Comparison of ENCODE assay signal across 11 cellular contexts in the genomic region with DNA sequence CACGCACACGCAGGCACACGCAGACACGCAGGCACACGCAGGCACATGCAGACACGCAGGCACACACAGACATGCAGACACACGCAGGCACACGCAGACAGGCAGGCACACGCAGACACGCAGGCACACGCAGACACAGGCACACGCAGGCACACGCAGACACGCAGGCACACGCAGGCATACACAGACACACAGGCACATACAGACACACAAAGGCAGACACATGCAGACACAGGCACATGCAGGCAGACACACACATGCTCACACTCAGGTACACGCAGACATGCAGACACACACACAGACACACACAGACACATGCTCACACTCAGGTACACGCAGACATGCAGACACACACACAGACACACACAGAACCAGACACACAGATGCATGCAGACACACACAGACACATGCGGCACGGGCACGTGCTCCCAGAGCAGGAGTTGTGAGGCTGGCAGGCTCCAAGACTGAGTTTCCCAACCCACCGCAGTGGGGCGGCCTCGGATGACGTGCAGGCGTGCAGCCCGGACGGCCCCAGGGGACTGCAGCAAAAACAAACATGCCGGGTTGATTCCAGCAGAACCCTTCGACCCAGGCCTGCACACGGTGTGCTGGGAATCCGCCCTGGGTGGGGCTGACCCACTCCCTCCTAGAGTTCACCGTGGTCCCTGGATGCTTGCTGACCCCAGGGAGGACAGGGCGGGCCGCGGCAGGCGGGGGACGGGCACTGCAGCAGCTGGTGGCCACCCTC.
A peak's percentile ranks its signal among the peaks of the same experiment; 100 is the strongest.
DNase-seq lines count a peak whose midpoint lies in the region; ATAC-seq, FAIRE-seq and TF ChIP-seq lines count a peak whose summit lies in the region.
"Had no signal": no experiment of that assay in that cellular context is flagged by ENCODE, and none has a peak within 500 bp of the region (broad histone marks: within the 10 kb centered on the region; RNA-seq: fewer than 3 reads in every experiment).

No MANE protein-coding gene starts in this region.

- H3K36me3 ChIP-seq in skeletal muscle satellite cell (ENCODE audit: insufficient read depth, low read length): no peaks in the 10 kb centered on the region

- peak; percentile 41 to 61 for ATAC-seq in left cardiac atrium
- no peak for ATAC-seq in GM21529 (IDR thresholded peaks at IDR 0.05; ENCODE audit: unreplicated experiment)
- ATAC-seq in GM18519 (IDR thresholded peaks at IDR 0.05; ENCODE audit: low FRiP score, unreplicated experiment): no peak

- H3K4me3 ChIP-seq in skeletal muscle satellite cell (ENCODE audit: low read length): no peak overlapping the region

- no peak for TF ChIP-seq POLR2A in GM12892 (IDR thresholded peaks at IDR 0.05; ENCODE audit: low read depth, low read length)

- H3K4me1 ChIP-seq in skeletal muscle satellite cell (ENCODE audit: control insufficient read depth, insufficient read depth, low read length): peaks cover 43% of the 10 kb centered on the region

- H3K27me3 ChIP-seq in skeletal muscle satellite cell (ENCODE audit: control insufficient read depth, insufficient read depth, low read length): no peaks in the 10 kb centered on the region

- DNase-seq in Daoy (ENCODE audit: low read depth): peak; percentile 76
- DNase-seq in T1000 (lab: John Stamatoyannopoulos, UW): peak; percentile 84
- DNase-seq in left cardiac atrium: peak; percentile 89
- no peak for DNase-seq in NCI-H1694 (lab: John Stamatoyannopoulos, UW)
- no peak for DNase-seq in GM12892 (ENCODE audit: insufficient read length)
- DNase-seq: NCI-H1048; stimulated activated naive CD4-positive, alpha-beta T cell treated with Interleukin-2 at 50 U/mL for 16 hours had no signal

- intact Hi-C loops in left cardiac atrium (cut with DNase I): loop anchor here (5.0 to 10.0 kb wide), 2 partner anchors 34 to 101 kb away; a partner anchor contains a TSS

- FAIRE-seq in GM12892 (lab: Jason Lieb, UNC): no peak
- FAIRE-seq: colon had no signal

- H3K9ac ChIP-seq in skeletal muscle satellite cell (ENCODE audit: low read depth, low read length): peak overlapping the region; percentile 34

- H3K9me3 ChIP-seq in skeletal muscle satellite cell (replicated peaks; ENCODE audit: low read length): no peaks in the 10 kb centered on the region

- peak overlapping the region; percentile 50 for H3K4me2 ChIP-seq in skeletal muscle satellite cell (ENCODE audit: low read length)

Comparison
In these comparisons a context has a peak if more than half of its experiments do, and no peak if none do; other contexts are left out.
1. DNase-seq: peak in Daoy (single experiment), T1000 (single experiment) and left cardiac atrium (single experiment); none in NCI-H1694 (single experiment) and GM12892 (single experiment).
2. ATAC-seq: peak in left cardiac atrium (2 of 2); none in GM21529 (single experiment) and GM18519 (single experiment).